Comparison of ENCODE assay signal across 8 cellular contexts in the genomic region with DNA sequence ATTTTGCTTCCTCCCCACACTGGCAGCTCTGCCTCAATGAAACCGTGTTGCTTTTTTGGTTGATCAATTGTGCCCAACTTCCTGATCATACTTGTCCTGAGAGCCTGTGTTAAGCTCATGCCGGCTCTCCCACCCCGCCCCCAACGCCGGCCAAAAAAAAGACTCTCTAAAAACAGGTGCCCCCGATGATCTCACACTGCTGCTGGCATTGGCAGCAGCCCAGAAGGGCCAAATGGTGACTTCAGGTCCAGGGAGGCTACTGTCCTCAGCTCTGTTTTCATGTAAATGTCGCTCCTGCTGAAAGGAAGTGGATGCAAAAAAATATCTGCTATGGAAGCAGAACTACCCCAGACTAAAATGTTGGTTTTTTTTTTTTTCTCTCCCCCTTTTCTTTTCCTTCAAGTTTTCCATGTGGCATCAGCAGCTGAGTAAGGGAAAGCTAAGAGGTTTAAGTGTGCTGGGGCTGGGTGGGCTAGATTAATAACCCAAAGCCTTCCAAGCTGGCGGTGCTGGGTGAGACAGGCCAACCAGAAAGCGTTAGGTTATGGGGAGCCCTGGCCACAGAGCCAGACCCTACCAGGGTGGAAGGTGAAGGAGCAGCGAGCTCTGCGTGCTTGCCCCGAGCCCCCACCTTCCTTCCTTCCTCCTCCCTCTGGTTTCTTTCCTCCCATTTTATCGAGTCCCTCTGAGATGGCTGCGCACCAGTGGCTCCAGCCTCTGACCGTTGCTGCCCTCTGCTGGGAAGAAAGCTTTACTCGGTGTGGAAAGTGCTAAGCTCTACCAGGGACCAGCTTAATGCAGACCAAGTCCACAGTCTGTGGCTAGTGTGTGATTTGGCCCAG.
DNase-seq lines count a peak whose midpoint lies in the region; ATAC-seq and TF ChIP-seq lines count a peak whose summit lies in the region.

No MANE protein-coding gene starts in this region.

- H3K27me3 ChIP-seq in H9 (ENCODE audit: insufficient read depth, low read length) (no peaks in the 10 kb centered on the region), SJSA1 (replicated peaks) (no peaks in the 10 kb centered on the region), heart left ventricle (peaks cover 0 to 2% (median 0%) of the 10 kb centered on the region in 9 donors)

- no peak overlapping the region for H4K91ac ChIP-seq in H9 (ENCODE audit: insufficient read length, low read depth, low read length)

- H2BK15ac ChIP-seq in H9 (ENCODE audit: low read depth, low read length) = no peak overlapping the region

- H3K14ac ChIP-seq in H9 (ENCODE audit: insufficient read depth, low read length) = no peak overlapping the region

- H3K27ac ChIP-seq in H9 (ENCODE audit: insufficient read length, low read depth, low read length) = no peak overlapping the region
- no peak overlapping the region for H3K27ac ChIP-seq in SJSA1
- peak overlapping the region in 1 of 12 donors; percentile 39 for H3K27ac ChIP-seq in heart left ventricle

- peak; percentile 21 for DNase-seq in GM04503 (ENCODE audit: low read depth)
- DNase-seq in H9 = peak; percentile 88
- DNase-seq in M059J (ENCODE audit: low read depth) = peak; percentile 48
- DNase-seq in SJSA1 (ENCODE audit: low read depth in 1 of 2, low spot score in 2 of 2) = peak; percentile 51 to 69
- DNase-seq in activated naive CD8-positive, alpha-beta T cell treated with anti-CD3 and anti-CD28 coated beads, Interleukin-2, amount 50 U/mL, for 16 hours (ENCODE audit: low read depth, low spot score) = peak; percentile 26
- DNase-seq in heart left ventricle = peak; percentile 57 to 75 (median 73)
- DNase-seq in posterior vena cava (ENCODE audit: low spot score) = peak; percentile 90

- no peaks in the 10 kb centered on the region for H3K27me3 Mint-ChIP-seq in H9 (ENCODE audit: low read depth)

- WGBS in H9 (ENCODE audit: extremely low coverage, insufficient read length, low lambda C conversion rate) = no CpG with 5 or more reads among the region's 16 CpGs
- WGBS in heart left ventricle, 4 donors = 26 to 33% (median 28%) methylated on average over 16 of the region's 16 CpGs

- no peaks in the 10 kb centered on the region for H3K36me3 ChIP-seq in SJSA1
- no peaks in the 10 kb centered on the region for H3K36me3 ChIP-seq in heart left ventricle

- no peak overlapping the region for H3K18ac ChIP-seq in H9 (ENCODE audit: insufficient read length, low read depth, low read length)

- no peak overlapping the region for H3K27ac Mint-ChIP-seq in H9

- no peak for TF ChIP-seq POLR2A in heart left ventricle (IDR thresholded peaks at IDR 0.05)

- no peaks in the 10 kb centered on the region for H3K79me2 ChIP-seq in H9 (ENCODE audit: insufficient read depth, low read length)

- H2BK120ac ChIP-seq in H9 (ENCODE audit: low read depth, low read length, poor library complexity, severe bottlenecking) = no peak overlapping the region

- no peak overlapping the region for H3K56ac ChIP-seq in H9 (ENCODE audit: insufficient read length, low read depth, low read length)

- H2AK5ac ChIP-seq in H9 (ENCODE audit: insufficient read length, low read length) = no peak overlapping the region

- H3K9ac ChIP-seq in H9 (ENCODE audit: extremely low read depth, insufficient read length, low read length) = no peak overlapping the region

- H3K36me3 Mint-ChIP-seq in H9 (ENCODE audit: insufficient read depth in 1 of 3, low read depth in 3 of 3) = no peaks in the 10 kb centered on the region

- H3T11ph ChIP-seq in H9 (ENCODE audit: low read length) = no peak overlapping the region

- H3K79me1 ChIP-seq in H9 (ENCODE audit: insufficient read depth, low read depth, low read length, poor library complexity, severe bottlenecking) = no peaks in the 10 kb centered on the region

- H3K4me2 ChIP-seq in H9 (ENCODE audit: insufficient read depth, insufficient read length, low read length) = peak overlapping the region; percentile 8

- H3K4me1 ChIP-seq in H9 (ENCODE audit: insufficient read depth, low read length) = no peaks in the 10 kb centered on the region
- H3K4me1 ChIP-seq in SJSA1 (replicated peaks) = no peaks in the 10 kb centered on the region
- peaks cover 0 to 8% (median 0%) of the 10 kb centered on the region in 12 donors for H3K4me1 ChIP-seq in heart left ventricle

- peak overlapping the region; percentile 32 to 33; a peak in 4 of 5 replicates for H3K4me3 Mint-ChIP-seq in H9

- intact Hi-C loops in heart left ventricle (cut with DNase I) = loop anchor here (2.0 to 10.0 kb wide), 11 partner anchors 115 to 911 kb away; no protein-coding TSS in a partner anchor
- intact Hi-C loops in posterior vena cava (cut with DNase I) = loop anchor here (10.0 kb wide), 1 partner anchor 701 kb away; no protein-coding TSS in a partner anchor

- no peak overlapping the region for H4K5ac ChIP-seq in H9 (ENCODE audit: insufficient read length, low read depth, low read length)

- H2BK5ac ChIP-seq in H9 (ENCODE audit: insufficient read length, low read length) = no peak overlapping the region

- no peak overlapping the region for H2AFZ ChIP-seq in H9 (ENCODE audit: low read length)

- H4K20me1 ChIP-seq in H9 (ENCODE audit: control insufficient read depth, insufficient read depth, insufficient read length) = no peaks in the 10 kb centered on the region

- H3K9me3 ChIP-seq in H9 (ENCODE audit: control insufficient read depth, low read depth, low read length) = no peaks in the 10 kb centered on the region
- H3K9me3 ChIP-seq in SJSA1 (replicated peaks) = no peaks in the 10 kb centered on the region
- no peaks in the 10 kb centered on the region for H3K9me3 ChIP-seq in heart left ventricle

- H4K8ac ChIP-seq in H9 (replicated peaks; ENCODE audit: insufficient read length, low read depth, low read length) = no peak overlapping the region

- H3K23me2 ChIP-seq in H9 (ENCODE audit: insufficient read length, low read depth, low read length, poor library complexity, severe bottlenecking) = no peaks in the 10 kb centered on the region

- H3K4me1 Mint-ChIP-seq in H9 = peaks cover 8 to 12% of the 10 kb centered on the region in 2 experiments

- no peak overlapping the region for H2BK20ac ChIP-seq in H9 (ENCODE audit: low read depth, low read length, poor library complexity, severe bottlenecking)

- no peak overlapping the region for H2BK12ac ChIP-seq in H9 (ENCODE audit: insufficient read length, low read depth, low read length)

- no peak overlapping the region for H3K23ac ChIP-seq in H9 (ENCODE audit: insufficient read length, low read depth, low read length)

- TF ChIP-seq CTCF in H9 (conservative IDR thresholded peaks at IDR 0.05) (peak; percentile 87), heart left ventricle (IDR thresholded peaks at IDR 0.05) (peak; percentile 58 to 86 (median 74))

- no peak overlapping the region for H3K4ac ChIP-seq in H9 (ENCODE audit: low read depth, low read length)

- H3K4me3 ChIP-seq in SJSA1 = no peak overlapping the region
- H3K4me3 ChIP-seq in heart left ventricle = peak overlapping the region in 10 of 12 donors; percentile 15 to 59 (median 33)

- ATAC-seq in heart left ventricle (peak; percentile 90 to 97 (median 94)), HG02840 (IDR thresholded peaks at IDR 0.05; ENCODE audit: low FRiP score, unreplicated experiment) (no peak)

- no peaks in the 10 kb centered on the region for H3K9me3 Mint-ChIP-seq in H9

Comparison
In these comparisons a context has a peak if more than half of its experiments do, and no peak if none do; other contexts are left out.
1. DNase-seq: peak in every context shown above with its lines; median percentile 90 in posterior vena cava; 88 in H9; 73 in heart left ventricle; 60 in SJSA1; 48 in M059J; 26 in activated naive CD8-positive, alpha-beta T cell treated with anti-CD3 and anti-CD28 coated beads, Interleukin-2, amount 50 U/mL, for 16 hours; 21 in GM04503.